ENCODE assay signal across 8 cellular contexts in genomic region chr18:62436636-62437519, GRCh38.
A peak's percentile ranks its signal among the peaks of the same experiment; 100 is the strongest.
DNase-seq lines count a peak whose midpoint lies in the region; ATAC-seq and TF ChIP-seq lines count a peak whose summit lies in the region.

No MANE protein-coding gene starts in this region.

- peaks cover 3 to 17% of the 10 kb centered on the region in 2 donors for H3K4me1 ChIP-seq in lung (ENCODE audit: control insufficient read depth in 2 of 2, insufficient read depth in 2 of 2, low read length in 2 of 2)

- H3K27ac Mint-ChIP-seq in activated CD4-positive, alpha-beta memory T cell treated with anti-CD3 and anti-CD28 coated beads for 36 hours, result no peak overlapping the region

- no peaks in the 10 kb centered on the region for H3K9me3 Mint-ChIP-seq in activated CD4-positive, alpha-beta memory T cell treated with anti-CD3 and anti-CD28 coated beads for 36 hours

- H3K4me3 Mint-ChIP-seq in activated CD4-positive, alpha-beta memory T cell treated with anti-CD3 and anti-CD28 coated beads for 36 hours, result no peak overlapping the region

- ATAC-seq in lung (ENCODE audit: insufficient read depth, low FRiP score), result peak; percentile 74
- no peak for ATAC-seq in GM21381 (IDR thresholded peaks at IDR 0.05; ENCODE audit: unreplicated experiment)
- ATAC-seq in HG02852 (IDR thresholded peaks at IDR 0.05; ENCODE audit: unreplicated experiment), result no peak

- no peaks in the 10 kb centered on the region for H3K36me3 ChIP-seq in lung (ENCODE audit: control insufficient read depth in 2 of 2, insufficient read depth in 2 of 2, low read length in 2 of 2)

- WGBS in lung, 2 donors, result 43 to 48% methylated on average over 10 of the region's 10 CpGs

- TF ChIP-seq CTCF in lung (IDR thresholded peaks at IDR 0.05; ENCODE audit: control extremely low read depth, extremely low read depth), result no peak

- no peaks in the 10 kb centered on the region for H3K4me1 Mint-ChIP-seq in activated CD4-positive, alpha-beta memory T cell treated with anti-CD3 and anti-CD28 coated beads for 36 hours (ENCODE audit: low read depth)

- no peaks in the 10 kb centered on the region for H3K27me3 ChIP-seq in lung (ENCODE audit: control insufficient read depth, insufficient read depth)

- H3K9me3 ChIP-seq in lung (ENCODE audit: control insufficient read depth in 2 of 2, insufficient read depth in 1 of 2, low read length in 1 of 2), result no peaks in the 10 kb centered on the region

- peak; percentile 24 for DNase-seq in activated CD8-positive, alpha-beta memory T cell treated with anti-CD3 and anti-CD28 coated beads for 24 hours
- no peak for DNase-seq in activated CD8-positive, alpha-beta memory T cell treated with anti-CD3 and anti-CD28 coated beads, Interleukin-2, amount 50 U/mL, for 4 hours
- DNase-seq in lung (ENCODE audit: low spot score), result peak; percentile 80
- DNase-seq in stimulated activated CD4-positive, alpha-beta T cell treated with anti-CD3 and anti-CD28 coated beads, Interleukin-15, amount 100 ng/mL, for 24 hours, result no peak
- DNase-seq in activated CD4-positive, alpha-beta memory T cell treated with anti-CD3 and anti-CD28 coated beads for 36 hours, result no peak

- no peak overlapping the region for H3K4me3 ChIP-seq in lung

- POLR2A ChIA-PET in activated CD4-positive, alpha-beta memory T cell treated with anti-CD3 and anti-CD28 coated beads for 36 hours (lab: Charles Lee), result interaction anchor here (0.6 kb wide), 1 partner anchor 51 kb away, joined by 3 read pairs; no protein-coding TSS in a partner anchor

- H3K36me3 Mint-ChIP-seq in activated CD4-positive, alpha-beta memory T cell treated with anti-CD3 and anti-CD28 coated beads for 36 hours, result no peaks in the 10 kb centered on the region

- intact Hi-C loops in activated CD4-positive, alpha-beta memory T cell treated with anti-CD3 and anti-CD28 coated beads for 36 hours (cut with micrococcal nuclease), result no loop called here

- CTCF ChIA-PET in activated CD4-positive, alpha-beta memory T cell treated with anti-CD3 and anti-CD28 coated beads for 36 hours (lab: Charles Lee), result interaction anchor here (0.7 to 4.3 kb wide), 4 partner anchors 11 to 253 kb away, joined by 3 to 27 read pairs (median 4); no protein-coding TSS in a partner anchor

- H3K27me3 Mint-ChIP-seq in activated CD4-positive, alpha-beta memory T cell treated with anti-CD3 and anti-CD28 coated beads for 36 hours, result no peaks in the 10 kb centered on the region

- H3K27ac ChIP-seq in cingulate gyrus (ENCODE audit: low read depth, low read length) (peak overlapping the region; percentile 2), lung (ENCODE audit: low read depth in 1 of 2, low read length in 1 of 2) (peak overlapping the region; percentile 62 to 86)

Comparison
In these comparisons a context has a peak if more than half of its experiments do, and no peak if none do; other contexts are left out.
1. DNase-seq: peak in activated CD8-positive, alpha-beta memory T cell treated with anti-CD3 and anti-CD28 coated beads for 24 hours (single experiment) and lung (single experiment); none in activated CD8-positive, alpha-beta memory T cell treated with anti-CD3 and anti-CD28 coated beads, Interleukin-2, amount 50 U/mL, for 4 hours (single experiment), stimulated activated CD4-positive, alpha-beta T cell treated with anti-CD3 and anti-CD28 coated beads, Interleukin-15, amount 100 ng/mL, for 24 hours (single experiment) and activated CD4-positive, alpha-beta memory T cell treated with anti-CD3 and anti-CD28 coated beads for 36 hours (single experiment).